ENCODE assay signal across 10 cellular contexts in the genomic region with DNA sequence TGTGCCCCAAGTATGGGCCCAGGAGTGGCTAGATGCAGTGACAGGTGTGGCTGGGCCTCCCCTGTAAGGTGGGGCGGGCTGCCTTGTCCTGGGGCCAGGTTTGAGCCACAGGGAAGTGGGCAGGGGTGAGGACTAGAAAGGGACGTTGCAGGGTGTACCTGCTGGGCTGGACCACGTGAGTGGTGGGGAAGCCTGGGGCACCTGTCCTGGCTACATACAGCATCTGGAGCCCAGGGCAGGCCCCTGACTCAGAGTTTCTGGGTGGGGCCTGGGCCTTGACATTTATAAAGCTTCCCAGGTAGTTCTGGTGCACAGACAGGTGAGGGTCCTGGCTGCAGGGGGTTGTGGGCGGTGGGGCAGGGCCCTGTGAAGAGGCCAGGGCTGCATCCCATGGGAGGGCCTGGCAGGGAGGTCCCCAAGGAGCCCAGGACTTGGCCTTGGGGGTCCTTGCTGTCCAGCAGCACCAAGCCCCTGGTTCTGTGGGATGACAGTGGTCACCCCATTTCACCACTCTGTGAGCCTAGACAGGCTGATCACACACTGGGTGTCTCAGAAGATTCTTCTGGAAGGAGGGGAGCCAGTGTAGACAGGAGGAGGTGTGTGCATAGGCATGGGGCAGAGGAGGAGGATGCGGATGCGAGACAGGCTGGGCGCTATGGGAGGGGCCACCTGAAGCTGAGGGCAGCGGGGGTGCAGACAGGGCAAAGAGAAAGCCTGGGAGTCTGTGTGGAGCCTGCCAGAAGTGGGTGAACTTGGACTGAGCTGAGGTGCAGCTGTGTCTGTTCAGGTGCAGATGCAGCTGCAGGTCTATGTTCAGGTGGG.
DNase-seq lines count a peak whose midpoint lies in the region; ATAC-seq and TF ChIP-seq lines count a peak whose summit lies in the region.
"Had no signal": no experiment of that assay in that cellular context is flagged by ENCODE, and none has a peak within 500 bp of the region (broad histone marks: within the 10 kb centered on the region; RNA-seq: fewer than 3 reads in every experiment).

No MANE protein-coding gene starts in this region.

- H3K4me3 Mint-ChIP-seq in neural crest cell, result peak overlapping the region; percentile 81
- H3K4me3 Mint-ChIP-seq: T-helper 2 cell treated with Interferon-gamma antibody and Interleukin-4, amounts not matched to agents 5 μg/mL and 100 μg/mL, for 36 hours had no signal

- ATAC-seq in GM18519 (IDR thresholded peaks at IDR 0.05; ENCODE audit: low FRiP score, unreplicated experiment), result no peak

- no peaks in the 10 kb centered on the region for H3K4me1 ChIP-seq in Peyer's patch

- H3K27me3 ChIP-seq in Peyer's patch, result no peaks in the 10 kb centered on the region

- peaks cover 10% of the 10 kb centered on the region for H3K4me1 Mint-ChIP-seq in neural crest cell

- peaks cover 0 to 41% (median 0%) of the 10 kb centered on the region in 3 donors for H3K36me3 ChIP-seq in Peyer's patch

- H3K27ac ChIP-seq in Peyer's patch, result no peak overlapping the region
- no peak overlapping the region for H3K27ac ChIP-seq in coronary artery

- TF ChIP-seq CTCF in Peyer's patch (IDR thresholded peaks at IDR 0.05), result no peak
- TF ChIP-seq CTCF in coronary artery (IDR thresholded peaks at IDR 0.05), result no peak
- TF ChIP-seq CTCF in neural crest cell (conservative IDR thresholded peaks at IDR 0.05), result no peak

- peaks cover 10% of the 10 kb centered on the region for H3K27me3 Mint-ChIP-seq in neural crest cell (ENCODE audit: low read depth)

- peak; percentile 45 for DNase-seq in D341Med (ENCODE audit: low spot score)
- DNase-seq in Peyer's patch, result peak; percentile 3 to 41 (median 38)
- peak; percentile 65 for DNase-seq in coronary artery (ENCODE audit: low spot score)
- peak; percentile 46 for DNase-seq in neural crest cell (ENCODE audit: low read depth, low spot score)
- DNase-seq in stimulated activated naive CD4-positive, alpha-beta T cell treated with Interleukin-2 at 50 U/mL for 16 hours (lab: John Stamatoyannopoulos, UW), result no peak
- no peak for DNase-seq in NCI-H524 (lab: John Stamatoyannopoulos, UW)
- no peak for DNase-seq in NCI-H2227 (lab: John Stamatoyannopoulos, UW; ENCODE audit: unreplicated experiment)
- DNase-seq: dermis blood vessel endothelial cell had no signal

- H3K4me3 ChIP-seq in Peyer's patch (no peak overlapping the region), coronary artery (no peak overlapping the region)

- no peak for TF ChIP-seq POLR2A in Peyer's patch (IDR thresholded peaks at IDR 0.05)

- H3K9me3 ChIP-seq in Peyer's patch, result no peaks in the 10 kb centered on the region

- peaks cover 7% of the 10 kb centered on the region for H3K36me3 Mint-ChIP-seq in neural crest cell (ENCODE audit: low read depth)

- no peak overlapping the region for H3K27ac Mint-ChIP-seq in neural crest cell (ENCODE audit: unreplicated experiment)
- H3K27ac Mint-ChIP-seq: T-helper 2 cell treated with Interferon-gamma antibody and Interleukin-4, amounts not matched to agents 5 μg/mL and 100 μg/mL, for 36 hours had no signal

- H3K9me3 Mint-ChIP-seq in neural crest cell, result peaks cover 4% of the 10 kb centered on the region
- H3K9me3 Mint-ChIP-seq: T-helper 2 cell treated with Interferon-gamma antibody and Interleukin-4, amounts not matched to agents 5 μg/mL and 100 μg/mL, for 36 hours had no signal

Comparison
In these comparisons a context has a peak if more than half of its experiments do, and no peak if none do; other contexts are left out.
1. DNase-seq: peak in D341Med (single experiment), Peyer's patch (3 of 3), coronary artery (single experiment) and neural crest cell (single experiment); none in stimulated activated naive CD4-positive, alpha-beta T cell treated with Interleukin-2 at 50 U/mL for 16 hours (single experiment), NCI-H524 (0 of 2) and NCI-H2227 (single experiment).